Comparison of ENCODE assay signal across 1 cellular context in genomic region chr4:128757712-128758111, GRCh38.
TF ChIP-seq lines count a peak whose summit lies in the region.

No MANE protein-coding gene starts in this region.

TF ChIP-seq in GM12878, 131 proteins besides CTCF, POLR2A, EP300 and RAD21 (continued from another document):
- TF ChIP-seq TCF7 (IDR thresholded peaks at IDR 0.05; ENCODE audit: borderline replicate concordance): no peak
- TF ChIP-seq MTA2 (IDR thresholded peaks at IDR 0.05; ENCODE audit: low read depth): no peak
- TF ChIP-seq HCFC1 (IDR thresholded peaks at IDR 0.05; ENCODE audit: low read length): no peak
- no peak for TF ChIP-seq KAT2A (conservative IDR thresholded peaks at IDR 0.05; ENCODE audit: control insufficient read depth, low read depth, low read length)
- no peak for TF ChIP-seq ZZZ3 (IDR thresholded peaks at IDR 0.05; ENCODE audit: control insufficient read depth, insufficient read length, low read depth)
- no peak for TF ChIP-seq CHD2 (IDR thresholded peaks at IDR 0.05; ENCODE audit: borderline replicate concordance, low read depth, low read length)
- TF ChIP-seq LARP7 (IDR thresholded peaks at IDR 0.05): no peak
- no peak for TF ChIP-seq POLR2AphosphoS5 (IDR thresholded peaks at IDR 0.05; ENCODE audit: low read length)
- no peak for TF ChIP-seq RFX5 (IDR thresholded peaks at IDR 0.05; ENCODE audit: low read depth, low read length)
